In genomic region chr21:39625211-39625895, GRCh38 we compare ENCODE assay signal across 29 cellular contexts. TPM values are rescaled to one million over a fixed set of nuclear protein-coding genes. Genes with fewer than 3 reads are reported as not detected.
DNase-seq lines count a peak whose midpoint lies in the region; ATAC-seq, FAIRE-seq and TF ChIP-seq lines count a peak whose summit lies in the region.
"Had no signal": no experiment of that assay in that cellular context is flagged by ENCODE, and none has a peak within 500 bp of the region (broad histone marks: within the 10 kb centered on the region; RNA-seq: fewer than 3 reads in every experiment).

No MANE protein-coding gene starts in this region.

- H3K27ac ChIP-seq in small intestine (ENCODE audit: low read depth in 1 of 2, low read length in 1 of 2) = peak overlapping the region; percentile 63 to 80
- H3K27ac ChIP-seq: KMS-11, RWPE1 had no signal

- no peak overlapping the region for H3K4me3 ChIP-seq in mucosa of descending colon
- H3K4me3 ChIP-seq in small intestine (ENCODE audit: low read depth in 1 of 2, low read length in 2 of 2) = no peak overlapping the region

- peaks cover 6% of the 10 kb centered on the region for H3K9me3 Mint-ChIP-seq in Calu3 (ENCODE audit: low read depth, unreplicated experiment)
- H3K9me3 Mint-ChIP-seq in endothelial cell (ENCODE audit: unreplicated experiment) = no peaks in the 10 kb centered on the region
- peaks cover 6 to 20% of the 10 kb centered on the region in 2 donors for H3K9me3 Mint-ChIP-seq in stimulated activated naive B cell treated with anti-CD40 and anti-IgM and Interleukin-4, amounts not matched to agents 10 μg/mL and 1 μg/mL and 100 μg/mL, for 72 hours

- H3K9me3 ChIP-seq in mucosa of descending colon = no peaks in the 10 kb centered on the region
- H3K9me3 ChIP-seq in small intestine (ENCODE audit: control insufficient read depth, low read depth) = no peaks in the 10 kb centered on the region
- H3K9me3 ChIP-seq: BE2C had no signal

- peak; percentile 58 for DNase-seq in Calu3
- DNase-seq in endothelial cell (ENCODE audit: low spot score) = no peak
- DNase-seq in mucosa of descending colon = no peak
- DNase-seq in small intestine = peak; percentile 90
- no peak for DNase-seq in cerebellar cortex (ENCODE audit: low spot score)
- no peak for DNase-seq in stimulated activated naive B cell treated with anti-CD40 and anti-IgM and Interleukin-4, amounts not matched to agents 10 μg/mL and 1 μg/mL and 100 μg/mL, for 72 hours
- DNase-seq: 8988T; ACHN; BE2C; CD8-positive, alpha-beta memory T cell; DMS153; DND-41; GOT3; HCEC 1CT; NCI-H1048; NCI-H1417; NCI-H1694; NCI-H2029 treated with DMSO at 0.1 percent for 48 hours; NCI-H2227 treated with DMSO at 0.1 percent for 48 hours; NCI-H526 treated with DMSO at 0.1 percent for 48 hours; SHP77 had no signal

- H3K36me3 Mint-ChIP-seq in Calu3 (ENCODE audit: insufficient read depth, unreplicated experiment) = no peaks in the 10 kb centered on the region
- peaks cover 13% of the 10 kb centered on the region for H3K36me3 Mint-ChIP-seq in endothelial cell (ENCODE audit: low read depth, unreplicated experiment)
- peaks cover 0 to 5% of the 10 kb centered on the region in 2 donors for H3K36me3 Mint-ChIP-seq in stimulated activated naive B cell treated with anti-CD40 and anti-IgM and Interleukin-4, amounts not matched to agents 10 μg/mL and 1 μg/mL and 100 μg/mL, for 72 hours
- H3K36me3 Mint-ChIP-seq: CD14-positive monocyte; CD8-positive, alpha-beta memory T cell had no signal

- TF ChIP-seq CTCF in Calu3 (IDR thresholded peaks at IDR 0.05; ENCODE audit: unreplicated experiment) = no peak
- no peak for TF ChIP-seq CTCF in endothelial cell (IDR thresholded peaks at IDR 0.05; ENCODE audit: unreplicated experiment)
- TF ChIP-seq CTCF in mucosa of descending colon (IDR thresholded peaks at IDR 0.05) = no peak

- FAIRE-seq in small intestine (lab: Jason Lieb, UNC) = no peak

- 20 to 58% (median 33%) methylated on average over 12 of the region's 12 CpGs for WGBS in small intestine, 3 donors

- CTCF ChIA-PET in Calu3 (lab: Charles Lee) = interaction anchor here (0.7 to 0.9 kb wide), 2 partner anchors 107 to 164 kb away, joined by 3 to 6 read pairs; no protein-coding TSS in a partner anchor

- H3K4me3 Mint-ChIP-seq in Calu3 (ENCODE audit: low read depth, unreplicated experiment) (peak overlapping the region; percentile 26), endothelial cell (ENCODE audit: unreplicated experiment) (peak overlapping the region; percentile 51)
- H3K4me3 Mint-ChIP-seq in stimulated activated naive B cell treated with anti-CD40 and anti-IgM and Interleukin-4, amounts not matched to agents 10 μg/mL and 1 μg/mL and 100 μg/mL, for 72 hours = no peak overlapping the region
- H3K4me3 Mint-ChIP-seq: CD14-positive monocyte; CD8-positive, alpha-beta memory T cell had no signal

- H3K4me1 Mint-ChIP-seq in Calu3 (ENCODE audit: low read depth, unreplicated experiment) (peaks cover 42% of the 10 kb centered on the region), endothelial cell (ENCODE audit: unreplicated experiment) (peaks cover 10% of the 10 kb centered on the region)
- no peaks in the 10 kb centered on the region for H3K4me1 Mint-ChIP-seq in stimulated activated naive B cell treated with anti-CD40 and anti-IgM and Interleukin-4, amounts not matched to agents 10 μg/mL and 1 μg/mL and 100 μg/mL, for 72 hours
- H3K4me1 Mint-ChIP-seq: CD14-positive monocyte; CD8-positive, alpha-beta memory T cell; IgD-negative memory B cell had no signal

- peaks cover 0 to 3% of the 10 kb centered on the region in 2 donors for H3K27me3 ChIP-seq in small intestine (ENCODE audit: control insufficient read depth in 2 of 2, insufficient read depth in 2 of 2, low read length in 2 of 2)
- H3K27me3 ChIP-seq: BE2C had no signal

- H3K4me1 ChIP-seq in mucosa of descending colon (ENCODE audit: low read depth) = no peaks in the 10 kb centered on the region
- H3K4me1 ChIP-seq in small intestine (ENCODE audit: control insufficient read depth in 2 of 2, insufficient read depth in 1 of 2, low read depth in 1 of 2, low read length in 1 of 2) = no peaks in the 10 kb centered on the region
- H3K4me1 ChIP-seq: BE2C had no signal

- intact Hi-C loops in Calu3 (cut with micrococcal nuclease; ENCODE audit: unreplicated experiment) (no loop called here), mucosa of descending colon (cut with DNase I, micrococcal nuclease) (no loop called here)

- no peaks in the 10 kb centered on the region for H3K36me3 ChIP-seq in mucosa of descending colon (ENCODE audit: low read depth)
- H3K36me3 ChIP-seq in small intestine (ENCODE audit: control insufficient read depth in 2 of 2, insufficient read depth in 2 of 2, low read length in 2 of 2) = no peaks in the 10 kb centered on the region
- H3K36me3 ChIP-seq: BE2C had no signal

- H3K27me3 Mint-ChIP-seq in Calu3 (ENCODE audit: unreplicated experiment) (no peaks in the 10 kb centered on the region), endothelial cell (ENCODE audit: unreplicated experiment) (peaks cover 2% of the 10 kb centered on the region)
- peaks cover 10 to 17% of the 10 kb centered on the region in 2 donors for H3K27me3 Mint-ChIP-seq in stimulated activated naive B cell treated with anti-CD40 and anti-IgM and Interleukin-4, amounts not matched to agents 10 μg/mL and 1 μg/mL and 100 μg/mL, for 72 hours
- H3K27me3 Mint-ChIP-seq: IgD-negative memory B cell had no signal

- peak; percentile 54 for ATAC-seq in mucosa of descending colon
- no peak for ATAC-seq in GM19328 (IDR thresholded peaks at IDR 0.05; ENCODE audit: unreplicated experiment)
- ATAC-seq in stimulated activated naive B cell treated with anti-CD40 and anti-IgM and Interleukin-4, amounts not matched to agents 10 μg/mL and 1 μg/mL and 100 μg/mL, for 72 hours (replicated peaks) = no peak
- ATAC-seq: Panc1 had no signal

- BruUV-seq in Calu3 (replicated peaks; lab: Mats Ljungman, UMichigan) = no TSS peak

- H3K27ac Mint-ChIP-seq in Calu3 (ENCODE audit: unreplicated experiment) = peak overlapping the region; percentile 70
- no peak overlapping the region for H3K27ac Mint-ChIP-seq in endothelial cell (ENCODE audit: unreplicated experiment)
- no peak overlapping the region for H3K27ac Mint-ChIP-seq in stimulated activated naive B cell treated with anti-CD40 and anti-IgM and Interleukin-4, amounts not matched to agents 10 μg/mL and 1 μg/mL and 100 μg/mL, for 72 hours
- H3K27ac Mint-ChIP-seq: CD14-positive monocyte; CD8-positive, alpha-beta memory T cell; IgD-negative memory B cell had no signal

RNA-seq across cellular contexts. Expression of gene B3GALT5, which starts 12.6 kb away (rescaled TPM):
- total RNA-seq in Calu3 (2022) (40.8 and 48.2 TPM in 2 replicates), endothelial cell (ENCODE audit: unreplicated experiment) (7.3 TPM), mucosa of descending colon (100 to 1,000 TPM in 2 of 3 donors, 10 to 100 TPM in 1; 36.4 to 149 (median 130) TPM)
- polyA plus RNA-seq in small intestine = 10 to 100 TPM in 2 of 3 donors, 1 to 10 TPM in 1; 7.6 to 19.5 (median 11.6) TPM
- total RNA-seq: CD8-positive, alpha-beta memory T cell; NCI-H460; SK-MEL-5 had no signal
- polyA plus RNA-seq: CD14-positive monocyte; CD8-positive, alpha-beta memory T cell; IgD-negative memory B cell had no signal

Comparison
In these comparisons a context has a peak if more than half of its experiments do, and no peak if none do; other contexts are left out.
1. DNase-seq: peak in Calu3 (single experiment) and small intestine (single experiment); none in endothelial cell (single experiment), mucosa of descending colon (0 of 3), cerebellar cortex (single experiment) and stimulated activated naive B cell treated with anti-CD40 and anti-IgM and Interleukin-4, amounts not matched to agents 10 μg/mL and 1 μg/mL and 100 μg/mL, for 72 hours (single experiment).
2. H3K4me3 Mint-ChIP-seq: peak in Calu3 (single experiment) and endothelial cell (single experiment); none in stimulated activated naive B cell treated with anti-CD40 and anti-IgM and Interleukin-4, amounts not matched to agents 10 μg/mL and 1 μg/mL and 100 μg/mL, for 72 hours (0 of 2).